9 cellular contexts compared by ENCODE assay signal in the genomic region with DNA sequence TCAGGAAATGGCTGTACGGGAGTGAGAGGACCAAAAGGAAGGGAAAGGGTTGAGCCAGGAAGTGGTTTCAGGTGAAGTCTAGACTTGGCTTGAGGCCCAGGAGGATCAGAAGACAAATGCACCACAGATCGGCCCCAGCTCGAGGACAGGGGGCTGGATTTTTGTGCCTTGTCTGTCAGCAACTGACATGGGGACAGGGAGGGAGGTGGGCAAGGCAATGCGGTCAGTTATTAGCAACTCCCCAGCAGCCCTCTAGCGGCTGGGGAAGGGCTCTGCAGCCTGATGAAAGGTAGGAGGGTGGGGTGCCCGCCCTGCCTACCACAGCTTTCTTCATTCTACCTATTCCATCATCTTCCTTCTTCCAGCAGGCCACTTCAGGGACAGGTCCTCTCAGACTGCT. TPM values are rescaled to one million over a fixed set of nuclear protein-coding genes. Genes with fewer than 3 reads are reported as not detected.
DNase-seq lines count a peak whose midpoint lies in the region; ATAC-seq, FAIRE-seq and TF ChIP-seq lines count a peak whose summit lies in the region.
"Had no signal": no experiment of that assay in that cellular context is flagged by ENCODE, and none has a peak within 500 bp of the region (broad histone marks: within the 10 kb centered on the region; RNA-seq: fewer than 3 reads in every experiment).

No MANE protein-coding gene starts in this region.

- H3K4me3 ChIP-seq in AG04450 (ENCODE audit: low read depth, low read length) (no peak overlapping the region), HEK293 (ENCODE audit: low read depth, low read length) (no peak overlapping the region), K562 (no peak overlapping the region), lower lobe of right lung (no peak overlapping the region)

- H3K9me3 ChIP-seq in AG04450 (ENCODE audit: control insufficient read depth, insufficient read depth, low read length) (no peaks in the 10 kb centered on the region), HEK293 (ENCODE audit: control insufficient read depth, insufficient read depth, low read depth, low read length) (no peaks in the 10 kb centered on the region), K562 (replicated peaks; ENCODE audit: control insufficient read depth, insufficient read depth, low read depth, low read length) (no peaks in the 10 kb centered on the region), lower lobe of right lung (no peaks in the 10 kb centered on the region)

- H3K4me2 ChIP-seq in K562 (ENCODE audit: insufficient read depth, low read length): no peak overlapping the region

- H3K79me2 ChIP-seq in K562 (ENCODE audit: control insufficient read depth, insufficient read depth, low read length): no peaks in the 10 kb centered on the region

- H3K27me3 ChIP-seq in AG04450 (ENCODE audit: control insufficient read depth, insufficient read depth, low read length) (no peaks in the 10 kb centered on the region), K562 (ENCODE audit: control insufficient read depth in 2 of 2, insufficient read depth in 2 of 2, low read length in 2 of 2) (no peaks in the 10 kb centered on the region), lower lobe of right lung (ENCODE audit: low read depth) (no peaks in the 10 kb centered on the region)

- peaks cover 4% of the 10 kb centered on the region for H3K4me1 Mint-ChIP-seq in activated CD8-positive, alpha-beta memory T cell treated with anti-CD3 and anti-CD28 coated beads, Interleukin-2, amount 10 ng/mL, durations not matched to agents 7 days and 5 days

- H3K4me1 ChIP-seq in HEK293 (ENCODE audit: control insufficient read depth, insufficient read depth, low read length) (no peaks in the 10 kb centered on the region), K562 (replicated peaks in 1 of 2; ENCODE audit: control insufficient read depth in 2 of 2, insufficient read depth in 2 of 2, low read length in 2 of 2) (no peaks in the 10 kb centered on the region), lower lobe of right lung (peaks cover 4% of the 10 kb centered on the region)

- CTCF ChIA-PET in AG04450 (lab: Charles Lee): interaction anchor here (0.6 to 1.6 kb wide), 7 partner anchors 8 to 729 kb away, joined by 3 to 10 read pairs (median 4); no protein-coding TSS in a partner anchor
- CTCF ChIA-PET in HEK293 (lab: Yijun Ruan, JAX): interaction anchor here (0.5 to 2.1 kb wide), 15 partner anchors 12 to 685 kb away, joined by 3 to 7 read pairs (median 3); no protein-coding TSS in a partner anchor
- CTCF ChIA-PET in K562 (lab: Yijun Ruan, JAX; ENCODE audit: low intra/inter-chr PET ratio): no interaction called here
- CTCF ChIA-PET in activated CD8-positive, alpha-beta memory T cell treated with anti-CD3 and anti-CD28 coated beads, Interleukin-2, amount 10 ng/mL, durations not matched to agents 7 days and 5 days (lab: Charles Lee): interaction anchor here (1.4 kb wide), 1 partner anchor 9 kb away, joined by 3 read pairs; no protein-coding TSS in a partner anchor

- intact Hi-C loops in K562 (cut with micrococcal nuclease) (loop anchor here (2.0 to 10.0 kb wide), 3 partner anchors 187 to 355 kb away; no protein-coding TSS in a partner anchor), lower lobe of right lung (cut with DNase I) (no loop called here)

- TF ChIP-seq CTCF in AG04450 (IDR thresholded peaks at IDR 0.05; ENCODE audit: low read depth, low read length) (peak; percentile 62), HEK293 (tag by site-specific recombination; IDR thresholded peaks at IDR 0.05) (peak; percentile 26; the same call in 1 of the 2 replicates), K562 (IDR thresholded peaks at IDR 0.05 in 2 of 3, conservative IDR thresholded peaks at IDR 0.05 in 1 of 3; ENCODE audit: insufficient read depth in 2 of 3, low read depth in 1 of 3, low read length in 3 of 3) (peak; percentile 56 to 70 (median 59)), lower lobe of right lung (IDR thresholded peaks at IDR 0.05) (peak; percentile 75)

- DNase-seq in AG04450 (ENCODE audit: low read depth, low spot score) (no peak), G401 (ENCODE audit: low spot score) (peak; percentile 7), NCI-H2029 treated with DMSO at 0.1 percent for 48 hours (lab: John Stamatoyannopoulos, UW) (peak; percentile 57), K562 (ENCODE audit: extremely low read depth in 1 of 4, low spot score in 3 of 4) (peak; percentile 37 to 48 (median 44)), lower lobe of right lung (peak; percentile 64), GOT3 (lab: John Stamatoyannopoulos, UW) (no peak)
- DNase-seq in activated CD8-positive, alpha-beta memory T cell treated with anti-CD3 and anti-CD28 coated beads, Interleukin-2, amount 10 ng/mL, durations not matched to agents 7 days and 5 days: no peak

- H3K36me3 ChIP-seq in HEK293 (ENCODE audit: control insufficient read depth in 2 of 2, insufficient read depth in 1 of 2, low read length in 2 of 2) (no peaks in the 10 kb centered on the region), K562 (ENCODE audit: control insufficient read depth, insufficient read depth, low read length) (no peaks in the 10 kb centered on the region), lower lobe of right lung (no peaks in the 10 kb centered on the region)

- no TSS peak for BruUV-seq in K562 (replicated peaks; lab: Mats Ljungman, UMichigan)

- H3K4me3 Mint-ChIP-seq in activated CD8-positive, alpha-beta memory T cell treated with anti-CD3 and anti-CD28 coated beads, Interleukin-2, amount 10 ng/mL, durations not matched to agents 7 days and 5 days: no peak overlapping the region

- H3K27me3 Mint-ChIP-seq in activated CD8-positive, alpha-beta memory T cell treated with anti-CD3 and anti-CD28 coated beads, Interleukin-2, amount 10 ng/mL, durations not matched to agents 7 days and 5 days: peaks cover 13% of the 10 kb centered on the region

- H2AFZ ChIP-seq in K562 (ENCODE audit: low read depth, low read length): no peak overlapping the region

- H3K27ac ChIP-seq in AG04450 (ENCODE audit: low read depth, low read length) (no peak overlapping the region), HEK293 (ENCODE audit: extremely low read depth, low read depth, low read length) (no peak overlapping the region), K562 (ENCODE audit: extremely low read depth, low read depth, low read length) (no peak overlapping the region), lower lobe of right lung (no peak overlapping the region)

- no peaks in the 10 kb centered on the region for H4K20me1 ChIP-seq in K562 (replicated peaks; ENCODE audit: control insufficient read depth, insufficient read depth, low read length)

- POLR2A ChIA-PET in AG04450 (lab: Yijun Ruan, JAX) (no interaction called here), HEK293 (lab: Yijun Ruan, JAX) (no interaction called here), K562 (lab: Yijun Ruan, JAX) (no interaction called here)

- 0% methylated on average over 5 of the region's 6 CpGs for WGBS in K562 (ENCODE audit: insufficient coverage, low coverage, missing lambda C conversion rate)

- in situ Hi-C loops in G401 (cut with HindIII; ENCODE audit: low sequenced_read_pairs) (no loop called here), K562 (cut with MboI) (loop anchor here (25.0 kb wide), 1 partner anchor 473 kb away; no protein-coding TSS in a partner anchor)

- no peaks in the 10 kb centered on the region for H3K36me3 Mint-ChIP-seq in activated CD8-positive, alpha-beta memory T cell treated with anti-CD3 and anti-CD28 coated beads, Interleukin-2, amount 10 ng/mL, durations not matched to agents 7 days and 5 days

- no peak for TF ChIP-seq POLR2A in K562 (conservative IDR thresholded peaks at IDR 0.05)

- peak in 1 of 2 experiments; percentile 50; a peak in 2 of 4 replicates for TF ChIP-seq RAD21 in K562 (CRISPR knock-in tag; conservative IDR thresholded peaks at IDR 0.05 in 1 of 2, IDR thresholded peaks at IDR 0.05 in 1 of 2)

- H3K9me3 Mint-ChIP-seq in activated CD8-positive, alpha-beta memory T cell treated with anti-CD3 and anti-CD28 coated beads, Interleukin-2, amount 10 ng/mL, durations not matched to agents 7 days and 5 days (ENCODE audit: low read depth): peaks cover 2% of the 10 kb centered on the region

- ATAC-seq in K562: peak; percentile 94
- peak; percentile 81 to 90 for ATAC-seq in lower lobe of right lung
- ATAC-seq in activated CD8-positive, alpha-beta memory T cell treated with anti-CD3 and anti-CD28 coated beads, Interleukin-2, amount 10 ng/mL, durations not matched to agents 7 days and 5 days: no peak

- no peak overlapping the region for H3K9ac ChIP-seq in K562 (ENCODE audit: insufficient read depth in 1 of 2, low read depth in 2 of 2, low read length in 2 of 2)

- no peaks in the 10 kb centered on the region for H3K9me1 ChIP-seq in K562 (ENCODE audit: control insufficient read depth, insufficient read depth, low read length)

- TF ChIP-seq EP300 in K562 (IDR thresholded peaks at IDR 0.05; ENCODE audit: low read length): no peak

- H3K27ac Mint-ChIP-seq in activated CD8-positive, alpha-beta memory T cell treated with anti-CD3 and anti-CD28 coated beads, Interleukin-2, amount 10 ng/mL, durations not matched to agents 7 days and 5 days: no peak overlapping the region

- no peak for FAIRE-seq in K562 (lab: Jason Lieb, UNC)

TF ChIP-seq in HEK293, 187 proteins besides CTCF, POLR2A, EP300 and RAD21 (continues in another document):
- TF ChIP-seq ZNF791 (tag by site-specific recombination; IDR thresholded peaks at IDR 0.05): no peak

TF ChIP-seq in K562, 482 proteins besides CTCF, POLR2A, EP300 and RAD21 (continues in another document):
- peak; percentile 4 for TF ChIP-seq MEIS2 (IDR thresholded peaks at IDR 0.05; ENCODE audit: partially characterized antibody)

RNA-seq across cellular contexts. Expression of a gene that starts 50.0 kb away (rescaled TPM):
- 0.12 TPM in 1 of 2 replicates, not detected in the other for polyA plus RNA-seq in AG04450 (2011; rRNA removed)
- 0.18 TPM in 1 of 2 replicates, not detected in the other for polyA minus RNA-seq in AG04450 (2011; rRNA and poly(A)+ RNA removed)
- total RNA-seq in G401 (2014; rRNA removed; shearing (Covaris generic)): 0.62 TPM in 1 of 2 replicates, not detected in the other
- not detected in 2 replicates for total RNA-seq in K562 (2011; cell fraction: chromatin; rRNA removed; ENCODE audit: low replicate concordance)
- not detected in 2 replicates for total RNA-seq in K562 (2011; cell fraction: nucleolus; rRNA removed)
- total RNA-seq in K562 (2011; cell fraction: nucleoplasm; rRNA removed): not detected in 2 replicates
- total RNA-seq in K562 (2014; rRNA removed): not detected in 2 replicates
- total RNA-seq in K562 (2014; rRNA removed; fragmentation: Illumina TruSeq; extraction: Trizol): not detected in 2 replicates
- not detected in 2 replicates for total RNA-seq in K562 (2015; rRNA removed; fragmentation: Illumina TruSeq; extraction: Trizol)
- not detected in 2 replicates for total RNA-seq in K562 (2021)
- not detected in 2 replicates for polyA plus RNA-seq in K562 (2011; rRNA removed)
- polyA plus RNA-seq in K562 (2011; cell fraction: cytosol; rRNA removed): not detected in 2 replicates
- not detected in 2 replicates for polyA plus RNA-seq in K562 (2011; cell fraction: nucleus; rRNA removed)
- not detected in 2 replicates for polyA plus RNA-seq in K562 (2012)
- polyA plus RNA-seq in K562 (2014; fragmentation: Illumina TruSeq; extraction: Trizol): not detected in 2 replicates
- polyA plus RNA-seq in K562 (2014; fragmentation: Nextera tagmentation; extraction: Ambion mirVana): not detected
- polyA plus RNA-seq in K562 (2014; rRNA removed): not detected in 2 replicates
- not detected in 2 replicates for polyA minus RNA-seq in K562 (2011; rRNA and poly(A)+ RNA removed)
- not detected in 2 replicates for polyA minus RNA-seq in K562 (2011; cell fraction: cytosol; rRNA and poly(A)+ RNA removed)
- not detected in 2 replicates for polyA minus RNA-seq in K562 (2011; cell fraction: nucleus; rRNA and poly(A)+ RNA removed)
- total RNA-seq in lower lobe of right lung: not detected
- not detected for total RNA-seq in activated CD8-positive, alpha-beta memory T cell treated with anti-CD3 and anti-CD28 coated beads, Interleukin-2, amount 10 ng/mL, durations not matched to agents 7 days and 5 days
- total RNA-seq: LHCN-M2 had no signal

Comparison
In these comparisons a context has a peak if more than half of its experiments do, and no peak if none do; other contexts are left out.
1. DNase-seq: peak in G401 (single experiment), NCI-H2029 treated with DMSO at 0.1 percent for 48 hours (single experiment), K562 (4 of 4) and lower lobe of right lung (single experiment); none in AG04450 (single experiment), GOT3 (single experiment) and activated CD8-positive, alpha-beta memory T cell treated with anti-CD3 and anti-CD28 coated beads, Interleukin-2, amount 10 ng/mL, durations not matched to agents 7 days and 5 days (single experiment).
2. Peak in every context shown above with its lines, with median percentiles within 50 percentile points of each other: CTCF ChIP-seq.